In the genomic region with DNA sequence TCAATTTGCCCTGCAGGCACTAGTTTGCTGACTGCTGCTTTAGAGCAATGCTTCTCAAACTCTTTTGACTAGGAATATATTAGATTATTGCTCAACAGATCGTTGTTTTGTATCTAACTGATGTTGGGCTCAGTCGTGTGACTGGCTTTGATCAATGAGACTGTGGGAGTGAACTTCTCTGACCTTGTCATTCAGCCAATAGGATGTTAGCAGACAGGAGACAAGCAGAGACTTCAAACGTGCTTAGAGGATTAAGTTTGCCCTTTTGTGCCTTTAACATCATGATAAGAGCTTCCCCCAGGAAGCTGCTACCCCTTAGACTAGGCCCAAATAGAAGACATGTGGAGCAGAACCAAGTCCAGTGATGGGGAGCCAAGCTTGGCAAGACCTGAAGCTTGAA, we compare ENCODE assay signal across 1 cellular context.
TF ChIP-seq lines count a peak whose summit lies in the region.

No MANE protein-coding gene starts in this region.

TF ChIP-seq in HepG2, 621 proteins besides CTCF, POLR2A, EP300 and RAD21 (continued from another document and continues in another):
- TF ChIP-seq ZFP91 (CRISPR knock-in tag; IDR thresholded peaks at IDR 0.05; ENCODE audit: borderline replicate concordance) (no peak), FOXA1 (IDR thresholded peaks at IDR 0.05) (no peak), FOXA1 (CRISPR knock-in tag; IDR thresholded peaks at IDR 0.05) (peak; percentile 25; the same call in 1 of the 2 replicates), TMF1 (CRISPR knock-in tag; IDR thresholded peaks at IDR 0.05; ENCODE audit: low read depth) (no peak), KDM1A (CRISPR knock-in tag; IDR thresholded peaks at IDR 0.05) (no peak), PBX2 (CRISPR knock-in tag; IDR thresholded peaks at IDR 0.05) (no peak), FOXK1 (CRISPR knock-in tag; IDR thresholded peaks at IDR 0.05; ENCODE audit: borderline replicate concordance, low read depth) (0 out of 2 replicates have a peak, but pooled peaks have one; percentile 19), SMYD3 (CRISPR knock-in tag; IDR thresholded peaks at IDR 0.05) (no peak), ZSCAN12 (CRISPR knock-in tag; IDR thresholded peaks at IDR 0.05) (no peak), CEBPZ (IDR thresholded peaks at IDR 0.05; ENCODE audit: low read length) (no peak), ZNF512B (CRISPR knock-in tag; IDR thresholded peaks at IDR 0.05; ENCODE audit: borderline replicate concordance) (no peak), PAX8 (CRISPR knock-in tag; IDR thresholded peaks at IDR 0.05; ENCODE audit: borderline replicate concordance) (no peak), HOXA3 (CRISPR knock-in tag; IDR thresholded peaks at IDR 0.05) (peak; percentile 34; the same call in 1 of the 2 replicates), ZNF350 (CRISPR knock-in tag; IDR thresholded peaks at IDR 0.05; ENCODE audit: borderline replicate concordance, low read depth) (no peak), ZNF138 (CRISPR knock-in tag; IDR thresholded peaks at IDR 0.05; ENCODE audit: low read depth) (no peak), CBX5 (CRISPR knock-in tag; IDR thresholded peaks at IDR 0.05; ENCODE audit: borderline replicate concordance) (no peak), TBX3 (IDR thresholded peaks at IDR 0.05; ENCODE audit: borderline replicate concordance) (no peak), ZNF335 (CRISPR knock-in tag; IDR thresholded peaks at IDR 0.05) (no peak), STAT6 (CRISPR knock-in tag; IDR thresholded peaks at IDR 0.05; ENCODE audit: borderline replicate concordance) (no peak), HNF4A (CRISPR knock-in tag; IDR thresholded peaks at IDR 0.05) (peak; percentile 91), TBL1XR1 (IDR thresholded peaks at IDR 0.05; ENCODE audit: borderline replicate concordance, low read length, partially characterized antibody) (no peak), ISL2 (CRISPR knock-in tag; IDR thresholded peaks at IDR 0.05) (peak; percentile 68; the same call in 1 of the 2 replicates), ZBED4 (CRISPR knock-in tag; IDR thresholded peaks at IDR 0.05; ENCODE audit: borderline replicate concordance) (0 out of 2 replicates have a peak, but pooled peaks have one; percentile 73)
- TF ChIP-seq, protein P1, sequence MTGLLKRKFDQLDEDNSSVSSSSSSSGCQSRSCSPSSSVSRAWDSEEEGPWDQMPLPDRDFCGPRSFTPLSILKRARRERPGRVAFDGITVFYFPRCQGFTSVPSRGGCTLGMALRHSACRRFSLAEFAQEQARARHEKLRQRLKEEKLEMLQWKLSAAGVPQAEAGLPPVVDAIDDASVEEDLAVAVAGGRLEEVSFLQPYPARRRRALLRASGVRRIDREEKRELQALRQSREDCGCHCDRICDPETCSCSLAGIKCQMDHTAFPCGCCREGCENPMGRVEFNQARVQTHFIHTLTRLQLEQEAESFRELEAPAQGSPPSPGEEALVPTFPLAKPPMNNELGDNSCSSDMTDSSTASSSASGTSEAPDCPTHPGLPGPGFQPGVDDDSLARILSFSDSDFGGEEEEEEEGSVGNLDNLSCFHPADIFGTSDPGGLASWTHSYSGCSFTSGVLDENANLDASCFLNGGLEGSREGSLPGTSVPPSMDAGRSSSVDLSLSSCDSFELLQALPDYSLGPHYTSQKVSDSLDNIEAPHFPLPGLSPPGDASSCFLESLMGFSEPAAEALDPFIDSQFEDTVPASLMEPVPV (CRISPR knock-in tag; IDR thresholded peaks at IDR 0.05), result no peak
- TF ChIP-seq, protein P2, sequence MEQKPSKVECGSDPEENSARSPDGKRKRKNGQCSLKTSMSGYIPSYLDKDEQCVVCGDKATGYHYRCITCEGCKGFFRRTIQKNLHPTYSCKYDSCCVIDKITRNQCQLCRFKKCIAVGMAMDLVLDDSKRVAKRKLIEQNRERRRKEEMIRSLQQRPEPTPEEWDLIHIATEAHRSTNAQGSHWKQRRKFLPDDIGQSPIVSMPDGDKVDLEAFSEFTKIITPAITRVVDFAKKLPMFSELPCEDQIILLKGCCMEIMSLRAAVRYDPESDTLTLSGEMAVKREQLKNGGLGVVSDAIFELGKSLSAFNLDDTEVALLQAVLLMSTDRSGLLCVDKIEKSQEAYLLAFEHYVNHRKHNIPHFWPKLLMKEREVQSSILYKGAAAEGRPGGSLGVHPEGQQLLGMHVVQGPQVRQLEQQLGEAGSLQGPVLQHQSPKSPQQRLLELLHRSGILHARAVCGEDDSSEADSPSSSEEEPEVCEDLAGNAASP (CRISPR knock-in tag; IDR thresholded peaks at IDR 0.05; ENCODE audit: borderline replicate concordance), result peak; percentile 71; the same call in 1 of the 2 replicates
- TF ChIP-seq, protein P3, sequence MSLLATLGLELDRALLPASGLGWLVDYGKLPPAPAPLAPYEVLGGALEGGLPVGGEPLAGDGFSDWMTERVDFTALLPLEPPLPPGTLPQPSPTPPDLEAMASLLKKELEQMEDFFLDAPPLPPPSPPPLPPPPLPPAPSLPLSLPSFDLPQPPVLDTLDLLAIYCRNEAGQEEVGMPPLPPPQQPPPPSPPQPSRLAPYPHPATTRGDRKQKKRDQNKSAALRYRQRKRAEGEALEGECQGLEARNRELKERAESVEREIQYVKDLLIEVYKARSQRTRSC (CRISPR knock-in tag; IDR thresholded peaks at IDR 0.05; ENCODE audit: low read depth), result no peak
- TF ChIP-seq, protein P4, sequence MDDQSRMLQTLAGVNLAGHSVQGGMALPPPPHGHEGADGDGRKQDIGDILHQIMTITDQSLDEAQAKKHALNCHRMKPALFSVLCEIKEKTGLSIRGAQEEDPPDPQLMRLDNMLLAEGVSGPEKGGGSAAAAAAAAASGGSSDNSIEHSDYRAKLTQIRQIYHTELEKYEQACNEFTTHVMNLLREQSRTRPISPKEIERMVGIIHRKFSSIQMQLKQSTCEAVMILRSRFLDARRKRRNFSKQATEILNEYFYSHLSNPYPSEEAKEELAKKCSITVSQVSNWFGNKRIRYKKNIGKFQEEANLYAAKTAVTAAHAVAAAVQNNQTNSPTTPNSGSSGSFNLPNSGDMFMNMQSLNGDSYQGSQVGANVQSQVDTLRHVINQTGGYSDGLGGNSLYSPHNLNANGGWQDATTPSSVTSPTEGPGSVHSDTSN (CRISPR knock-in tag; IDR thresholded peaks at IDR 0.05; ENCODE audit: borderline replicate concordance), result no peak
- TF ChIP-seq, protein P5, sequence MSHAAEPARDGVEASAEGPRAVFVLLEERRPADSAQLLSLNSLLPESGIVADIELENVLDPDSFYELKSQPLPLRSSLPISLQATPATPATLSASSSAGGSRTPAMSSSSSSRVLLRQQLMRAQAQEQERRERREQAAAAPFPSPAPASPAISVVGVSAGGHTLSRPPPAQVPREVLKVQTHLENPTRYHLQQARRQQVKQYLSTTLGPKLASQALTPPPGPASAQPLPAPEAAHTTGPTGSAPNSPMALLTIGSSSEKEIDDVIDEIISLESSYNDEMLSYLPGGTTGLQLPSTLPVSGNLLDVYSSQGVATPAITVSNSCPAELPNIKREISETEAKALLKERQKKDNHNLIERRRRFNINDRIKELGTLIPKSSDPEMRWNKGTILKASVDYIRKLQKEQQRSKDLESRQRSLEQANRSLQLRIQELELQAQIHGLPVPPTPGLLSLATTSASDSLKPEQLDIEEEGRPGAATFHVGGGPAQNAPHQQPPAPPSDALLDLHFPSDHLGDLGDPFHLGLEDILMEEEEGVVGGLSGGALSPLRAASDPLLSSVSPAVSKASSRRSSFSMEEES (CRISPR knock-in tag; IDR thresholded peaks at IDR 0.05), result peak; percentile 81
